ENCODE assay signal across 1 cellular context in genomic region chr11:1744879-1745700, GRCh38.
TF ChIP-seq lines count a peak whose summit lies in the region.

No MANE protein-coding gene starts in this region.

TF ChIP-seq in SK-N-SH, 30 proteins besides CTCF, POLR2A, EP300 and RAD21 (continued from another document):
- TF ChIP-seq MEF2A (IDR thresholded peaks at IDR 0.05; ENCODE audit: borderline replicate concordance, low read depth) (no peak), EZH2phosphoT487 (IDR thresholded peaks at IDR 0.05; ENCODE audit: borderline replicate concordance, low read depth) (no peak), MXI1 (IDR thresholded peaks at IDR 0.05; ENCODE audit: low read depth, low read length) (peak; percentile 50; the same call in 1 of the 2 replicates), YY1 (IDR thresholded peaks at IDR 0.05; ENCODE audit: low read depth) (no peak)
- TF ChIP-seq, protein P1, sequence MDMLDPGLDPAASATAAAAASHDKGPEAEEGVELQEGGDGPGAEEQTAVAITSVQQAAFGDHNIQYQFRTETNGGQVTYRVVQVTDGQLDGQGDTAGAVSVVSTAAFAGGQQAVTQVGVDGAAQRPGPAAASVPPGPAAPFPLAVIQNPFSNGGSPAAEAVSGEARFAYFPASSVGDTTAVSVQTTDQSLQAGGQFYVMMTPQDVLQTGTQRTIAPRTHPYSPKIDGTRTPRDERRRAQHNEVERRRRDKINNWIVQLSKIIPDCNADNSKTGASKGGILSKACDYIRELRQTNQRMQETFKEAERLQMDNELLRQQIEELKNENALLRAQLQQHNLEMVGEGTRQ (IDR thresholded peaks at IDR 0.05; ENCODE audit: borderline replicate concordance, low read depth, low read length), result no peak
